30 cellular contexts compared by ENCODE assay signal in the genomic region with DNA sequence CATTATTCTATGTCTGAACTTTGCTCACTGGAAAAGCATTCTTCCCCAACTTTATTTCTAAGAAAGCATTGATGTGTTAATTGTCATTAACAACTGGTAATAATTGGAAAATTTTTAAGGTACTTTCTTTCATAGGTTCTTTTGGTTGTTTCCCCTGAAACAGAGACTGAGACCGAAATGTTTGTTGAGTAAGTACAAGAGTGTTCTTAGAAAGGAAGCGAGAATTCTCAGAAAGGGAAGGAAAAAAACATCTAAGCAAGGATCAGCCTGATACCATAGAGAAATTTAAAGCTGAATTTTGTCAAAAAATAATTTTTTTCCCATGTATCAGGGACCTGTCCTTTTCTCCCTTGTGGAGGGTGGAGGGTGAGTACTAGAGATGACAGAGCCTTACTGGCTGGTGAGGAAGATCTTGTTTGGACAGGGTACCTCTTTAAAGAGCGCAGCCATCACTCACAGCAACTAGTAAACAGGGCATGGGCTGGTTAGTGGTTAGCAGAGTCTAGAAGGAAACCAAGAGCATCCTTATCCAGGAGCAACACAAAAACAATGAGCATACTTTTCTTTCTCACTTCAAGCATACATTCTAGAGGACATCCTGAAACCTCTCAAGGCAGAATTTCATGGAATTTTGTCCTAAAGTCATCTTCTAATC.
"Had no signal": no experiment of that assay in that cellular context is flagged by ENCODE, and none has a peak within 500 bp of the region (broad histone marks: within the 10 kb centered on the region; RNA-seq: fewer than 3 reads in every experiment).

No MANE protein-coding gene starts in this region.

- H3K36me3 ChIP-seq: WERI-Rb-1 had no signal

- H3K27ac Mint-ChIP-seq: activated CD4-positive, alpha-beta T cell treated with anti-CD3 and anti-CD28 coated beads, Interleukin-2, amount 10 ng/mL, durations not matched to agents 24 days and 14 days; activated CD8-positive, alpha-beta T cell treated with anti-CD3 and anti-CD28 coated beads for 36 hours; activated naive CD4-positive, alpha-beta T cell treated with anti-CD3 and anti-CD28 coated beads, Interleukin-2, amount 10 ng/mL, durations not matched to agents 7 days and 5 days; activated naive CD8-positive, alpha-beta T cell; activated naive CD8-positive, alpha-beta T cell treated with anti-CD3 and anti-CD28 coated beads, Interleukin-2, amount 50 U/mL, for 24 hours; activated T-helper 1 cell treated with anti-CD3 and anti-CD28 coated beads, Interleukin-12 subunit alpha, Interleukin-12 subunit beta, Interleukin-2, Interleukin-4 antibody, amounts not matched to agents 30 ng/mL and 10 ng/mL and 1 ng/mL, durations not matched to agents 14 hours and 24 hours and 36 hours; brain had no signal

- H3K4me3 ChIP-seq: PC-9 had no signal

- H3K4me2 ChIP-seq: PC-9 had no signal

- H3K4me3 Mint-ChIP-seq: activated CD4-positive, alpha-beta T cell treated with anti-CD3 and anti-CD28 coated beads, Interleukin-2, amount 10 ng/mL, durations not matched to agents 24 days and 14 days; activated CD8-positive, alpha-beta T cell treated with anti-CD3 and anti-CD28 coated beads for 36 hours; activated naive CD4-positive, alpha-beta T cell treated with anti-CD3 and anti-CD28 coated beads, Interleukin-2, amount 10 ng/mL, durations not matched to agents 7 days and 5 days; activated naive CD8-positive, alpha-beta T cell; activated naive CD8-positive, alpha-beta T cell treated with anti-CD3 and anti-CD28 coated beads, Interleukin-2, amount 50 U/mL, for 24 hours; activated T-cell treated with anti-CD3 and anti-CD28 coated beads, Interleukin-2, amount 50 U/mL, for 4 hours; activated T-helper 1 cell treated with anti-CD3 and anti-CD28 coated beads, Interleukin-12 subunit alpha, Interleukin-12 subunit beta, Interleukin-2, Interleukin-4 antibody, amounts not matched to agents 30 ng/mL and 10 ng/mL and 1 ng/mL, durations not matched to agents 14 hours and 24 hours and 36 hours; brain had no signal

- H3K4me1 Mint-ChIP-seq: activated CD4-positive, alpha-beta T cell treated with anti-CD3 and anti-CD28 coated beads, Interleukin-2, amount 10 ng/mL, durations not matched to agents 24 days and 14 days; activated naive CD4-positive, alpha-beta T cell treated with anti-CD3 and anti-CD28 coated beads, Interleukin-2, amount 10 ng/mL, durations not matched to agents 7 days and 5 days; activated naive CD8-positive, alpha-beta T cell treated with anti-CD3 and anti-CD28 coated beads, Interleukin-2, amount 50 U/mL, for 24 hours; brain had no signal

- H2AFZ ChIP-seq: PC-9 had no signal

- ATAC-seq: activated CD8-positive, alpha-beta T cell treated with anti-CD3 and anti-CD28 coated beads for 36 hours; activated naive CD8-positive, alpha-beta T cell treated with anti-CD3 and anti-CD28 coated beads, Interleukin-2, amount 50 U/mL, for 24 hours; activated T-cell treated with anti-CD3 and anti-CD28 coated beads, Interleukin-2, amount 50 U/mL, for 4 hours; Right ventricle myocardium inferior had no signal

- H3K36me3 Mint-ChIP-seq: activated naive CD4-positive, alpha-beta T cell treated with anti-CD3 and anti-CD28 coated beads, Interleukin-2, amount 10 ng/mL, durations not matched to agents 7 days and 5 days; activated naive CD8-positive, alpha-beta T cell; brain had no signal

- H3K27ac ChIP-seq: PC-9, RWPE1, WERI-Rb-1 had no signal

- DNase-seq: activated CD4-positive, alpha-beta T cell treated with anti-CD3 and anti-CD28 coated beads, Interleukin-2, amount 10 ng/mL, durations not matched to agents 24 days and 14 days; activated CD4-positive, alpha-beta T cell treated with anti-CD3 and anti-CD28 coated beads, Interleukin-2, amount 50 U/mL, for 4 hours; activated CD8-positive, alpha-beta memory T cell treated with anti-CD3 and anti-CD28 coated beads, Interleukin-2, amount 50 U/mL, for 4 hours; activated CD8-positive, alpha-beta T cell treated with anti-CD3 and anti-CD28 coated beads for 36 hours; activated naive CD4-positive, alpha-beta T cell treated with anti-CD3 and anti-CD28 coated beads, Interleukin-2, amount 10 ng/mL, durations not matched to agents 7 days and 5 days; activated naive CD8-positive, alpha-beta T cell treated with anti-CD3 and anti-CD28 coated beads, Interleukin-2, amount 50 U/mL, for 24 hours; activated T-cell treated with anti-CD3 and anti-CD28 coated beads for 4 hours; activated T-cell treated with anti-CD3 and anti-CD28 coated beads, Interleukin-2, amount 50 U/mL, for 4 hours; anterior cingulate cortex; caudate nucleus; cerebellar nuclear complex; Karpas-422; KBM-7; NCI-H1048; NCI-H1105 treated with DMSO at 0.1 percent for 48 hours; NCI-H1436; NCI-H1694 treated with DMSO at 0.1 percent for 48 hours; NCI-H2029; NCI-H345; NCI-H524 treated with DMSO at 0.1 percent for 48 hours; NK-92 treated with Interleukin-12 subunit alpha and Interleukin-12 subunit beta, amount 100 ng/mL, for 24 hours; PC-9; SIG-M5; T1000; WERI-Rb-1 had no signal

- H3K27me3 Mint-ChIP-seq: activated CD4-positive, alpha-beta T cell treated with anti-CD3 and anti-CD28 coated beads, Interleukin-2, amount 10 ng/mL, durations not matched to agents 24 days and 14 days; activated CD8-positive, alpha-beta T cell treated with anti-CD3 and anti-CD28 coated beads for 36 hours; activated naive CD4-positive, alpha-beta T cell treated with anti-CD3 and anti-CD28 coated beads, Interleukin-2, amount 10 ng/mL, durations not matched to agents 7 days and 5 days; activated naive CD8-positive, alpha-beta T cell; activated naive CD8-positive, alpha-beta T cell treated with anti-CD3 and anti-CD28 coated beads, Interleukin-2, amount 50 U/mL, for 24 hours; brain had no signal
